ENCODE assay signal across 27 cellular contexts in genomic region chr6:33078442-33078841, GRCh38. TPM values are rescaled to one million over a fixed set of nuclear protein-coding genes. Genes with fewer than 3 reads are reported as not detected.
A peak's percentile ranks its signal among the peaks of the same experiment; 100 is the strongest.
DNase-seq lines count a peak whose midpoint lies in the region; ATAC-seq lines count a peak whose summit lies in the region.
"Had no signal": no experiment of that assay in that cellular context is flagged by ENCODE, and none has a peak within 500 bp of the region (broad histone marks: within the 10 kb centered on the region; RNA-seq: fewer than 3 reads in every experiment).

No MANE protein-coding gene starts in this region.

- H3K9me3 ChIP-seq in mesenchymal stem cell (ENCODE audit: control insufficient read depth, low read length) = no peaks in the 10 kb centered on the region
- H3K9me3 ChIP-seq: esophagus muscularis mucosa had no signal

- WGBS in mesenchymal stem cell = 92% methylated on average over 2 of the region's 3 CpGs

- H2BK5ac ChIP-seq in mesenchymal stem cell (ENCODE audit: low read depth, low read length, poor library complexity, severe bottlenecking) = no peak overlapping the region

- peaks cover 55% of the 10 kb centered on the region for H3K4me1 Mint-ChIP-seq in stimulated activated naive CD8-positive, alpha-beta T cell treated with anti-CD3 and anti-CD28 coated beads, Interleukin-15, Interleukin-2, amounts not matched to agents 100 ng/mL and 50 ng/mL, for 24 hours (ENCODE audit: low read depth)
- peaks cover 49 to 71% (median 63%) of the 10 kb centered on the region in 3 donors for H3K4me1 Mint-ChIP-seq in T-cell
- peaks cover 38 to 85% (median 71%) of the 10 kb centered on the region in 4 donors for H3K4me1 Mint-ChIP-seq in naive thymus-derived CD8-positive, alpha-beta T cell

- POLR2A ChIA-PET in T-cell (lab: Charles Lee) = interaction anchor here in 1 of 2 donors (1.5 kb wide), 1 partner anchor 64 kb away, joined by 4 read pairs; no protein-coding TSS in a partner anchor
- POLR2A ChIA-PET in naive thymus-derived CD8-positive, alpha-beta T cell (lab: Charles Lee) = no interaction called here

- H3K27me3 Mint-ChIP-seq in stimulated activated naive CD8-positive, alpha-beta T cell treated with anti-CD3 and anti-CD28 coated beads, Interleukin-15, Interleukin-2, amounts not matched to agents 100 ng/mL and 50 ng/mL, for 24 hours = no peaks in the 10 kb centered on the region
- peaks cover 0 to 3% of the 10 kb centered on the region in 2 donors for H3K27me3 Mint-ChIP-seq in T-cell
- peaks cover 0 to 7% (median 0%) of the 10 kb centered on the region in 5 donors for H3K27me3 Mint-ChIP-seq in naive thymus-derived CD8-positive, alpha-beta T cell

- H2AK5ac ChIP-seq in mesenchymal stem cell (ENCODE audit: low read length, severe bottlenecking) = no peak overlapping the region

- ATAC-seq in stimulated activated naive CD8-positive, alpha-beta T cell treated with anti-CD3 and anti-CD28 coated beads, Interleukin-15, Interleukin-2, amounts not matched to agents 100 U/mL and 50 U/mL, for 24 hours = no peak
- no peak for ATAC-seq in T-cell (replicated peaks in 1 of 4)
- ATAC-seq in naive thymus-derived CD8-positive, alpha-beta T cell = no peak
- ATAC-seq in GM21528 (IDR thresholded peaks at IDR 0.05; ENCODE audit: low FRiP score, unreplicated experiment) = no peak
- ATAC-seq: activated CD4-positive, CD25-positive, alpha-beta regulatory T cell treated with anti-CD3 and anti-CD28 coated beads, Interleukin-2, amount 50 U/mL, for 24 hours; K562; left lobe of liver had no signal

- DNase-seq in stimulated activated naive CD8-positive, alpha-beta T cell treated with anti-CD3 and anti-CD28 coated beads, Interleukin-15, Interleukin-2, amounts not matched to agents 100 U/mL and 50 U/mL, for 24 hours = no peak
- DNase-seq in T-cell = no peak
- DNase-seq in naive thymus-derived CD8-positive, alpha-beta T cell = no peak
- DNase-seq in mesenteric fat pad (ENCODE audit: low spot score) = no peak
- DNase-seq in stimulated activated naive CD4-positive, alpha-beta T cell (lab: John Stamatoyannopoulos, UW) = no peak
- DNase-seq in mesenchymal stem cell = no peak
- DNase-seq: 8988T; activated CD4-positive, alpha-beta T cell treated with anti-CD3 and anti-CD28 coated beads, Interleukin-2, amount 50 U/mL, for 4 hours; activated T-cell treated with anti-CD3 and anti-CD28 coated beads, Interleukin-2, amount 50 U/mL, for 48 hours; caudate nucleus; CD4-positive, alpha-beta memory T cell; dermis blood vessel endothelial cell; foreskin fibroblast; GOT3; head of caudate nucleus; NCI-H1092 treated with DMSO at 0.1 percent for 48 hours; NCI-H187; NCI-H510A treated with DMSO at 0.1 percent for 48 hours; stimulated activated CD4-positive, alpha-beta T cell treated with anti-CD3 and anti-CD28 coated beads, Interleukin-4, amount 100 ng/mL, for 24 hours had no signal

- no peak overlapping the region for H2BK15ac ChIP-seq in mesenchymal stem cell (ENCODE audit: low read depth, poor library complexity, severe bottlenecking)

- H2AFZ ChIP-seq in mesenchymal stem cell (ENCODE audit: low read depth, low read length) = no peak overlapping the region

- H3K4ac ChIP-seq in mesenchymal stem cell (ENCODE audit: low read depth in 1 of 2, low read length in 2 of 2) = no peak overlapping the region

- no peak overlapping the region for H4K91ac ChIP-seq in mesenchymal stem cell (ENCODE audit: low read length)

- H2BK12ac ChIP-seq in mesenchymal stem cell (ENCODE audit: low read length in 2 of 2) = no peak overlapping the region

- H3K79me1 ChIP-seq in mesenchymal stem cell (replicated peaks; ENCODE audit: low read length, poor library complexity, severe bottlenecking) = no peaks in the 10 kb centered on the region

- no peak overlapping the region for H3K4me3 ChIP-seq in mesenchymal stem cell (ENCODE audit: insufficient read depth in 1 of 2, low read depth in 1 of 2, low read length in 2 of 2)
- H3K4me3 ChIP-seq: esophagus muscularis mucosa, K562 had no signal

- H3K23ac ChIP-seq in mesenchymal stem cell (ENCODE audit: low read length in 2 of 2) = no peak overlapping the region

- H3K27ac Mint-ChIP-seq in stimulated activated naive CD8-positive, alpha-beta T cell treated with anti-CD3 and anti-CD28 coated beads, Interleukin-15, Interleukin-2, amounts not matched to agents 100 ng/mL and 50 ng/mL, for 24 hours = peak overlapping the region; percentile 2
- no peak overlapping the region for H3K27ac Mint-ChIP-seq in T-cell
- H3K27ac Mint-ChIP-seq in naive thymus-derived CD8-positive, alpha-beta T cell = peak overlapping the region in 3 of 10 donors; percentile 49 to 84 (median 77)
- H3K27ac Mint-ChIP-seq: T-helper 1 cell treated with Interleukin-12 subunit alpha and Interleukin-12 subunit beta and Interleukin-4 antibody, amounts not matched to agents 30 μg/mL and 1 μg/mL, for 36 hours had no signal

- no peak overlapping the region for H3K14ac ChIP-seq in mesenchymal stem cell (ENCODE audit: low read length in 2 of 2)

- H4K8ac ChIP-seq in mesenchymal stem cell (ENCODE audit: low read length) = no peak overlapping the region

- no peak overlapping the region for H3K9ac ChIP-seq in mesenchymal stem cell (ENCODE audit: low read length)

- no peak overlapping the region for H3K27ac ChIP-seq in mesenchymal stem cell (ENCODE audit: low read length, poor library complexity, severe bottlenecking)
- H3K27ac ChIP-seq: esophagus muscularis mucosa had no signal

- peaks cover 0 to under 1% of the 10 kb centered on the region in 2 experiments for H3K36me3 ChIP-seq in mesenchymal stem cell (ENCODE audit: control insufficient read depth in 1 of 2, insufficient read depth in 2 of 2, low read depth in 1 of 2, low read length in 2 of 2)

- H3K4me1 ChIP-seq in mesenchymal stem cell (ENCODE audit: control insufficient read depth, insufficient read depth, low read depth, low read length) = peaks cover 8% of the 10 kb centered on the region

- no peaks in the 10 kb centered on the region for H3K9me3 Mint-ChIP-seq in stimulated activated naive CD8-positive, alpha-beta T cell treated with anti-CD3 and anti-CD28 coated beads, Interleukin-15, Interleukin-2, amounts not matched to agents 100 ng/mL and 50 ng/mL, for 24 hours
- no peaks in the 10 kb centered on the region for H3K9me3 Mint-ChIP-seq in T-cell
- no peaks in the 10 kb centered on the region for H3K9me3 Mint-ChIP-seq in naive thymus-derived CD8-positive, alpha-beta T cell
- H3K9me3 Mint-ChIP-seq: T-helper 1 cell treated with Interleukin-12 subunit alpha and Interleukin-12 subunit beta and Interleukin-4 antibody, amounts not matched to agents 30 μg/mL and 1 μg/mL, for 36 hours had no signal

- peaks cover 0 to 13% of the 10 kb centered on the region in 2 experiments for H3K27me3 ChIP-seq in mesenchymal stem cell (ENCODE audit: control insufficient read depth in 1 of 2, insufficient read depth in 1 of 2, low read length in 2 of 2)
- H3K27me3 ChIP-seq: esophagus muscularis mucosa had no signal

- no peak overlapping the region for H3K18ac ChIP-seq in mesenchymal stem cell (ENCODE audit: low read depth in 1 of 2, low read length in 2 of 2)

- H3K4me3 Mint-ChIP-seq in stimulated activated naive CD8-positive, alpha-beta T cell treated with anti-CD3 and anti-CD28 coated beads, Interleukin-15, Interleukin-2, amounts not matched to agents 100 ng/mL and 50 ng/mL, for 24 hours = peak overlapping the region; percentile 74
- peak overlapping the region in 2 of 3 donors; percentile 22 to 58 for H3K4me3 Mint-ChIP-seq in T-cell
- H3K4me3 Mint-ChIP-seq in naive thymus-derived CD8-positive, alpha-beta T cell = peak overlapping the region in 6 of 10 donors; percentile 44 to 88 (median 74)

- no peak overlapping the region for H2BK120ac ChIP-seq in mesenchymal stem cell (ENCODE audit: low read depth, low read length)

- CTCF ChIA-PET in T-cell (lab: Charles Lee) = no interaction called here

- H3K36me3 Mint-ChIP-seq in stimulated activated naive CD8-positive, alpha-beta T cell treated with anti-CD3 and anti-CD28 coated beads, Interleukin-15, Interleukin-2, amounts not matched to agents 100 ng/mL and 50 ng/mL, for 24 hours (ENCODE audit: low read depth) = no peaks in the 10 kb centered on the region
- H3K36me3 Mint-ChIP-seq in T-cell = peaks cover 27% of the 10 kb centered on the region
- H3K36me3 Mint-ChIP-seq in naive thymus-derived CD8-positive, alpha-beta T cell = peaks cover 4 to 18% (median 4%) of the 10 kb centered on the region in 3 donors

- no peak overlapping the region for H3K4me2 ChIP-seq in mesenchymal stem cell (ENCODE audit: low read length, poor library complexity, severe bottlenecking)

RNA-seq across cellular contexts. Expression of gene HLA-DPB1, which starts 2.7 kb away (rescaled TPM):
- 10 to 100 TPM; 41.2 to 78.9 (median 58.4) TPM for total RNA-seq in T-cell
- 10 to 100 TPM; 42.8 to 44.0 TPM for total RNA-seq in naive thymus-derived CD8-positive, alpha-beta T cell
- 100 to 1,000 TPM in 2 of 3 donors, 10 to 100 TPM in 1; 62.2 to 228 (median 186) TPM for polyA plus RNA-seq in naive thymus-derived CD8-positive, alpha-beta T cell
- 52.5 TPM for total RNA-seq in mesenteric fat pad
- 10.6 TPM for polyA plus RNA-seq in mesenchymal stem cell (2013, experiment 1 of 2)
- polyA plus RNA-seq in mesenchymal stem cell (2013, experiment 2 of 2) = 8.7 TPM
- total RNA-seq: M059J had no signal

RNA-seq across cellular contexts. Expression of gene HLA-DPA1, which starts 5.0 kb away (rescaled TPM):
- total RNA-seq in T-cell = 10 to 100 TPM; 29.6 to 68.4 (median 35.9) TPM
- total RNA-seq in naive thymus-derived CD8-positive, alpha-beta T cell = 10 to 100 TPM; 32.6 to 35.9 TPM
- 100 to 1,000 TPM in 1 of 3 donors, 10 to 100 TPM in 2; 19.5 to 121 (median 77.1) TPM for polyA plus RNA-seq in naive thymus-derived CD8-positive, alpha-beta T cell
- total RNA-seq in mesenteric fat pad = 82.5 TPM
- polyA plus RNA-seq in mesenchymal stem cell (2013, experiment 1 of 2) = 3.1 TPM
- polyA plus RNA-seq in mesenchymal stem cell (2013, experiment 2 of 2) = 2.4 TPM
